In the genomic region with DNA sequence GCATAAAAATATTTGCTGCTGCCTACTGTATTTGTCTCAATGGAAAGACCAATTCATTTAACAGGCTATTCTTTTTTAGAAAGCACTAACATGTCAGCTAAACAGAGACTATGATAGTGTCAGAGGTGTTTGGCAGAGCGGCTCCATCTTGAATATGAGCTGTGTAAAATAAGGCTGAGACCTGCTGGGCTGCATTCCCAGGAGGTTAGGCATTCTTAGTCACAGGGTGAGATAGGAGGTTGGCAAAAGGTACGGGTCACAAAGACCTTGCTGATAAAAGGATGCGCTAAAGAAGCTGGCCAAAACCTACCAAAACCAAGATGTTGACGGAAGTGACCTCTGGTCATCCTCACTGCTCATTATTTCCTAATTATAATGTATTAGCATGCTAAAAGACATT, we compare ENCODE assay signal across 27 cellular contexts. TPM values are rescaled to one million over a fixed set of nuclear protein-coding genes. Genes with fewer than 3 reads are reported as not detected.
"Had no signal": no experiment of that assay in that cellular context is flagged by ENCODE, and none has a peak within 500 bp of the region (broad histone marks: within the 10 kb centered on the region; RNA-seq: fewer than 3 reads in every experiment).

No MANE protein-coding gene starts in this region.

- ATAC-seq: activated naive CD4-positive, alpha-beta T cell treated with anti-CD3 and anti-CD28 coated beads, Interleukin-2, amount 50 U/mL, for 72 hours; activated T-helper 17 cell treated with anti-CD3 and anti-CD28 coated beads, Interleukin-2, amount 50 U/mL, for 72 hours; effector memory CD8-positive, alpha-beta T cell; heart right ventricle; right lobe of liver; stimulated activated memory B cell treated with anti-CD40 and anti-IgM and Interleukin-4, amounts not matched to agents 10 μg/mL and 1 μg/mL and 100 μg/mL, for 72 hours had no signal

- H3K36me3 Mint-ChIP-seq: activated naive CD4-positive, alpha-beta T cell treated with anti-CD3 and anti-CD28 coated beads, Interleukin-2, amount 50 U/mL, for 72 hours; stimulated activated memory B cell treated with anti-CD40 and anti-IgM and Interleukin-4, amounts not matched to agents 10 μg/mL and 1 μg/mL and 100 μg/mL, for 72 hours had no signal

- H3K27ac Mint-ChIP-seq: activated naive CD4-positive, alpha-beta T cell treated with anti-CD3 and anti-CD28 coated beads, Interleukin-2, amount 50 U/mL, for 72 hours; activated T-helper 17 cell treated with anti-CD3 and anti-CD28 coated beads, Interleukin-2, amount 50 U/mL, for 72 hours; effector memory CD8-positive, alpha-beta T cell; nephron; stimulated activated memory B cell treated with anti-CD40 and anti-IgM and Interleukin-4, amounts not matched to agents 10 μg/mL and 1 μg/mL and 100 μg/mL, for 72 hours had no signal

- H3K27ac ChIP-seq: ascending aorta, brain microvascular endothelial cell, colonic mucosa, dorsolateral prefrontal cortex, heart right ventricle, left ventricle myocardium inferior, right lobe of liver, skin epidermis, stomach, suprapubic skin, tibial nerve had no signal

- H3K9me3 Mint-ChIP-seq: activated naive CD4-positive, alpha-beta T cell treated with anti-CD3 and anti-CD28 coated beads, Interleukin-2, amount 50 U/mL, for 72 hours; activated T-helper 17 cell treated with anti-CD3 and anti-CD28 coated beads, Interleukin-2, amount 50 U/mL, for 72 hours; central memory CD8-positive, alpha-beta T cell; nephron; stimulated activated memory B cell treated with anti-CD40 and anti-IgM and Interleukin-4, amounts not matched to agents 10 μg/mL and 1 μg/mL and 100 μg/mL, for 72 hours had no signal

- H3K4me3 ChIP-seq: ascending aorta, colonic mucosa, dorsolateral prefrontal cortex, heart right ventricle, left ventricle myocardium inferior, right lobe of liver, skin epidermis, stomach, suprapubic skin, tibial nerve had no signal

- H3K4me1 Mint-ChIP-seq: activated T-helper 17 cell treated with anti-CD3 and anti-CD28 coated beads, Interleukin-2, amount 50 U/mL, for 72 hours; central memory CD8-positive, alpha-beta T cell; nephron; stimulated activated memory B cell treated with anti-CD40 and anti-IgM and Interleukin-4, amounts not matched to agents 10 μg/mL and 1 μg/mL and 100 μg/mL, for 72 hours had no signal

- H3K27me3 ChIP-seq: ascending aorta, brain microvascular endothelial cell, colonic mucosa, dorsolateral prefrontal cortex, heart right ventricle, right lobe of liver, stomach, suprapubic skin, tibial nerve had no signal

- H3K27me3 Mint-ChIP-seq: effector memory CD8-positive, alpha-beta T cell had no signal

- H3K4me1 ChIP-seq: ascending aorta, colonic mucosa, heart right ventricle, left ventricle myocardium inferior, right lobe of liver, stomach, suprapubic skin, tibial nerve had no signal

- H3K9me3 ChIP-seq: ascending aorta, colonic mucosa, heart right ventricle, left ventricle myocardium inferior, right lobe of liver, stomach, suprapubic skin, tibial nerve had no signal

- H3K4me3 Mint-ChIP-seq: activated T-helper 17 cell treated with anti-CD3 and anti-CD28 coated beads, Interleukin-2, amount 50 U/mL, for 72 hours; central memory CD8-positive, alpha-beta T cell; effector memory CD8-positive, alpha-beta T cell; nephron; stimulated activated memory B cell treated with anti-CD40 and anti-IgM and Interleukin-4, amounts not matched to agents 10 μg/mL and 1 μg/mL and 100 μg/mL, for 72 hours had no signal

- DNase-seq: activated CD4-positive, alpha-beta T cell treated with anti-CD3 and anti-CD28 coated beads for 1 hour; activated CD4-positive, alpha-beta T cell treated with anti-CD3 and anti-CD28 coated beads, Interleukin-2, amount 50 U/mL, for 1 hour; activated T-cell treated with anti-CD3 and anti-CD28 coated beads, Interleukin-2, amount 50 U/mL, for 1 hour; brain microvascular endothelial cell; colonic mucosa; dorsolateral prefrontal cortex; effector memory CD8-positive, alpha-beta T cell; heart right ventricle; kidney glomerular epithelial cell; left ventricle myocardium inferior; occipital lobe; posterior cingulate gyrus; right lobe of liver; stimulated activated CD4-positive, alpha-beta T cell treated with anti-CD3 and anti-CD28 coated beads, Interleukin-15, amount 100 ng/mL, for 24 hours; stomach; T-helper 1 cell; T-helper 9 cell had no signal

- H3K36me3 ChIP-seq: ascending aorta, brain microvascular endothelial cell, colonic mucosa, heart right ventricle, left ventricle myocardium inferior, right lobe of liver, stomach, suprapubic skin, tibial nerve had no signal

RNA-seq across cellular contexts. Expression of a gene that starts 41.8 kb away (rescaled TPM):
- total RNA-seq: activated naive CD4-positive, alpha-beta T cell treated with anti-CD3 and anti-CD28 coated beads, Interleukin-2, amount 50 U/mL, for 72 hours; activated T-helper 17 cell treated with anti-CD3 and anti-CD28 coated beads, Interleukin-2, amount 50 U/mL, for 72 hours; myocyte had no signal
- polyA plus RNA-seq: stomach had no signal

RNA-seq across cellular contexts. Expression of a gene that starts 53.1 kb away (rescaled TPM):
- total RNA-seq: activated naive CD4-positive, alpha-beta T cell treated with anti-CD3 and anti-CD28 coated beads, Interleukin-2, amount 50 U/mL, for 72 hours; activated T-helper 17 cell treated with anti-CD3 and anti-CD28 coated beads, Interleukin-2, amount 50 U/mL, for 72 hours had no signal
